10 cellular contexts compared by ENCODE assay signal in the genomic region with DNA sequence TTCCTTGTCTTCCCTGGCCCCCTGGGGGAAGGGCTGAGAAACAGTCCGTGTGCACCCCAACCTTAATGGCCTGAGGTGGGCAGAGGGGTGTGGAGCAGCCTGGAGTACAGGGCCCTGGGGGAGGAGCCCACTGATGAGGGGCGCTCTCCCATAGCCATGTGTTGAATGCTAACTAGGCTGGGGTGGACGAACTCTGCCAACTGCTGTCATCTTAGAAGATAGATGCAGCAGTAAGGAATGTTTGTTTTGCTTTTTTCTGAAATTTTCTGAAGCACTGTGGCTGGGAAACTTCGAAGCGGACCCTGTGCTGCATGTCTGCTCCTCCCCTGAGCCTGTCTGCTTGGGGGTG. TPM values are rescaled to one million over a fixed set of nuclear protein-coding genes. Genes with fewer than 3 reads are reported as not detected.
DNase-seq lines count a peak whose midpoint lies in the region; ATAC-seq and TF ChIP-seq lines count a peak whose summit lies in the region.
"Had no signal": no experiment of that assay in that cellular context is flagged by ENCODE, and none has a peak within 500 bp of the region (broad histone marks: within the 10 kb centered on the region; RNA-seq: fewer than 3 reads in every experiment).

No MANE protein-coding gene starts in this region.

- no peaks in the 10 kb centered on the region for H3K9me3 ChIP-seq in heart left ventricle
- H3K9me3 ChIP-seq: mucosa of descending colon had no signal

- H3K36me3 ChIP-seq in heart left ventricle = peaks cover 0 to 70% (median 36%) of the 10 kb centered on the region in 9 donors

- WGBS in heart left ventricle, 4 donors = 39 to 43% (median 41%) methylated on average over 5 of the region's 5 CpGs

- ATAC-seq in SK-N-SH treated with all-trans-retinoic acid at 6 μM for 48 hours (peak; percentile 33), heart left ventricle (peak in 3 of 4 donors; percentile 3 to 26 (median 19)), sciatic nerve (peak; percentile 31), GM21447 (IDR thresholded peaks at IDR 0.05; ENCODE audit: unreplicated experiment) (no peak), GM21381 (IDR thresholded peaks at IDR 0.05; ENCODE audit: unreplicated experiment) (no peak)

- intact Hi-C loops in heart left ventricle (cut with DNase I) (loop anchor here in 6 of 10 donors (5.0 to 10.0 kb wide), 4 partner anchors 40 to 100 kb away; partner anchors contain the start of gene SUSD6 (in 1 of the 6)), sciatic nerve (cut with DNase I) (no loop called here), head of caudate nucleus (cut with DNase I) (loop anchor here (5.0 kb wide), 1 partner anchor 100 kb away; the partner anchor contains the start of gene SUSD6)

- TF ChIP-seq POLR2A in heart left ventricle (IDR thresholded peaks at IDR 0.05) = no peak

- H3K27ac ChIP-seq in heart left ventricle = peak overlapping the region in 11 of 12 donors; percentile 63 to 88 (median 73)

- peak; percentile 90 for DNase-seq in DMS 273 (lab: John Stamatoyannopoulos, UW; ENCODE audit: unreplicated experiment)
- DNase-seq in heart left ventricle = no peak
- DNase-seq in sciatic nerve (ENCODE audit: low spot score) = peak; percentile 59
- no peak for DNase-seq in activated gamma-delta T cell treated with Interleukin-2 at 50 U/mL for 16 hours
- no peak for DNase-seq in head of caudate nucleus
- DNase-seq: T-helper 9 cell had no signal

- H3K4me1 ChIP-seq in heart left ventricle = peaks cover 15 to 98% (median 52%) of the 10 kb centered on the region in 12 donors

- no peak overlapping the region for H3K4me3 ChIP-seq in heart left ventricle
- H3K4me3 ChIP-seq: mucosa of descending colon had no signal

- peak in 1 of 12 donors; percentile 9 for TF ChIP-seq CTCF in heart left ventricle (IDR thresholded peaks at IDR 0.05)

- H3K27me3 ChIP-seq in heart left ventricle = no peaks in the 10 kb centered on the region

TF ChIP-seq in SK-N-SH treated with all-trans-retinoic acid at 6 μM for 48 hours, 23 proteins besides CTCF, POLR2A, EP300 and RAD21:
- TF ChIP-seq POU6F1 (CRISPR knock-in tag; IDR thresholded peaks at IDR 0.05; ENCODE audit: borderline replicate concordance, low read depth) (no peak), TOX (CRISPR knock-in tag; IDR thresholded peaks at IDR 0.05; ENCODE audit: borderline replicate concordance) (no peak), ZNF8 (CRISPR knock-in tag; IDR thresholded peaks at IDR 0.05) (no peak), TCF4 (CRISPR knock-in tag; IDR thresholded peaks at IDR 0.05; ENCODE audit: borderline replicate concordance) (no peak), BACH2 (CRISPR knock-in tag; IDR thresholded peaks at IDR 0.05; ENCODE audit: borderline replicate concordance) (no peak), ISL1 (CRISPR knock-in tag; IDR thresholded peaks at IDR 0.05) (no peak), TSHZ2 (CRISPR knock-in tag; IDR thresholded peaks at IDR 0.05) (no peak), RARB (CRISPR knock-in tag; IDR thresholded peaks at IDR 0.05) (no peak), CSRNP3 (CRISPR knock-in tag; IDR thresholded peaks at IDR 0.05) (no peak)
- TF ChIP-seq, protein P1, sequence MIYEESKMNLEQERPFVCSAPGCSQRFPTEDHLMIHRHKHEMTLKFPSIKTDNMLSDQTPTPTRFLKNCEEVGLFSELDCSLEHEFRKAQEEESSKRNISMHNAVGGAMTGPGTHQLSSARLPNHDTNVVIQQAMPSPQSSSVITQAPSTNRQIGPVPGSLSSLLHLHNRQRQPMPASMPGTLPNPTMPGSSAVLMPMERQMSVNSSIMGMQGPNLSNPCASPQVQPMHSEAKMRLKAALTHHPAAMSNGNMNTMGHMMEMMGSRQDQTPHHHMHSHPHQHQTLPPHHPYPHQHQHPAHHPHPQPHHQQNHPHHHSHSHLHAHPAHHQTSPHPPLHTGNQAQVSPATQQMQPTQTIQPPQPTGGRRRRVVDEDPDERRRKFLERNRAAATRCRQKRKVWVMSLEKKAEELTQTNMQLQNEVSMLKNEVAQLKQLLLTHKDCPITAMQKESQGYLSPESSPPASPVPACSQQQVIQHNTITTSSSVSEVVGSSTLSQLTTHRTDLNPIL (CRISPR knock-in tag; IDR thresholded peaks at IDR 0.05; ENCODE audit: low read depth) = no peak

RNA-seq across cellular contexts. Expression of gene SRSF5, which starts 54.8 kb away (rescaled TPM):
- total RNA-seq in heart left ventricle = 100 to 1,000 TPM in 7 of 9 donors, 10 to 100 TPM in 2; 63.8 to 197 (median 176) TPM
- polyA plus RNA-seq in heart left ventricle = 100 to 1,000 TPM; 157 to 186 TPM
- total RNA-seq in sciatic nerve = 566 TPM

Comparison
In these comparisons a context has a peak if more than half of its experiments do, and no peak if none do; other contexts are left out.
1. DNase-seq: peak in DMS 273 (single experiment) and sciatic nerve (single experiment); none in heart left ventricle (0 of 5), activated gamma-delta T cell treated with Interleukin-2 at 50 U/mL for 16 hours (single experiment) and head of caudate nucleus (0 of 42).
2. ATAC-seq: peak in SK-N-SH treated with all-trans-retinoic acid at 6 μM for 48 hours (single experiment), heart left ventricle (3 of 4) and sciatic nerve (single experiment); none in GM21447 (single experiment) and GM21381 (single experiment).